1 cellular context compared by ENCODE assay signal in the genomic region with DNA sequence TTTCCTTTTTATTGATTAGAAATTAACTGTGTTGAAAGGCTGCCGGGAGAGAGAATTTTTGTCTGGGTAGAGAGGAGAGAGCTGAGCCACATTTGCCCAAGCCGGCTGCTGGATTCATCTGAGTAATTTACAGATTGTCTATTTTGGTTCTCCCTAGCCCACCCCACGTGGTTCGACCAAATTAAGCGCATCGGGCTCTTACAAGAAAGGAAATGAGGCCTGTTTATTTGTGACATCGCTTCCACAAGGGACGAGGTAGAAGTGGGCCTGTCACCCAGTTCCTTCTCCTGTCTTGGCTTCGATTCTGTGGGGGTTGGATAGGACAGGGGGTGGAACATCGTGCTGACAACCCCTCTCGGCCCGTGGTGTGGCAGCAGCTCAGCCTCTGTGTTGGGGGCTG.
TF ChIP-seq lines count a peak whose summit lies in the region.

No MANE protein-coding gene starts in this region.

TF ChIP-seq in GM12878, 131 proteins besides CTCF, POLR2A, EP300 and RAD21 (continued from another document):
- TF ChIP-seq ZBTB4 (CRISPR knock-in tag; IDR thresholded peaks at IDR 0.05) (no peak), RAD51 (IDR thresholded peaks at IDR 0.05) (peak; percentile 79), FOXK2 (IDR thresholded peaks at IDR 0.05) (no peak), HCFC1 (IDR thresholded peaks at IDR 0.05; ENCODE audit: low read length) (no peak), ZNF687 (IDR thresholded peaks at IDR 0.05) (peak; percentile 85), SREBF1 (IDR thresholded peaks at IDR 0.05; ENCODE audit: low read length) (no peak), ZNF622 (IDR thresholded peaks at IDR 0.05) (no peak), ZBED1 (IDR thresholded peaks at IDR 0.05; ENCODE audit: borderline replicate concordance) (0 out of 2 replicates have a peak, but pooled peaks have one; percentile 49), BHLHE40 (IDR thresholded peaks at IDR 0.05; ENCODE audit: borderline replicate concordance in 1 of 2, low read depth in 2 of 2, low read length in 1 of 2) (no peak), TCF12 (IDR thresholded peaks at IDR 0.05; ENCODE audit: low read depth, low read length) (no peak), SRF (IDR thresholded peaks at IDR 0.05; ENCODE audit: low read depth in 2 of 2, low read length in 2 of 2) (no peak), MEF2B (IDR thresholded peaks at IDR 0.05; ENCODE audit: partially characterized antibody, poor library complexity, severe bottlenecking) (peak; percentile 68), ATF3 (IDR thresholded peaks at IDR 0.05; ENCODE audit: borderline replicate concordance, extremely low read depth, low read depth, low read length) (no peak), CBX3 (IDR thresholded peaks at IDR 0.05; ENCODE audit: borderline replicate concordance, low read depth) (no peak), RB1 (IDR thresholded peaks at IDR 0.05; ENCODE audit: borderline replicate concordance) (no peak), MXI1 (IDR thresholded peaks at IDR 0.05; ENCODE audit: low read depth, low read length) (no peak), IKZF1 (conservative IDR thresholded peaks at IDR 0.05) (0 out of 2 replicates have a peak, but pooled peaks have one; percentile 32), BCL11A (IDR thresholded peaks at IDR 0.05; ENCODE audit: low read depth, low read length) (no peak; the same call in 1 of the 2 replicates), SUZ12 (IDR thresholded peaks at IDR 0.05; ENCODE audit: unreplicated experiment) (no peak), NFXL1 (IDR thresholded peaks at IDR 0.05; ENCODE audit: borderline replicate concordance) (no peak), WRNIP1 (IDR thresholded peaks at IDR 0.05; ENCODE audit: borderline replicate concordance, low read depth, low read length) (no peak), TCF7 (IDR thresholded peaks at IDR 0.05; ENCODE audit: borderline replicate concordance) (no peak), JUNB (IDR thresholded peaks at IDR 0.05) (peak; percentile 12; the same call in 1 of the 2 replicates), YY1 (IDR thresholded peaks at IDR 0.05; ENCODE audit: low read depth, low read length) (no peak)
